28 cellular contexts compared by ENCODE assay signal in genomic region chr9:764986-765385, GRCh38.
"Had no signal": no experiment of that assay in that cellular context is flagged by ENCODE, and none has a peak within 500 bp of the region (broad histone marks: within the 10 kb centered on the region; RNA-seq: fewer than 3 reads in every experiment).

No MANE protein-coding gene starts in this region.

- H3K4me1 Mint-ChIP-seq: stimulated activated naive B cell treated with anti-CD40 and anti-IgM and Interleukin-4, amounts not matched to agents 10 μg/mL and 1 μg/mL and 100 μg/mL, for 72 hours had no signal

- H3K9me3 Mint-ChIP-seq: natural killer cell treated with Interleukin-12 subunit alpha and Interleukin-12 subunit beta and Interleukin-15 and Interleukin-18, amount 100 ng/mL, for 72 hours; stimulated activated naive CD8-positive, alpha-beta T cell treated with anti-CD3 and anti-CD28 coated beads, Interleukin-15, Interleukin-2, amounts not matched to agents 100 ng/mL and 50 ng/mL, for 24 hours had no signal

- H3K27ac ChIP-seq: neutrophil, pancreas, prostate gland, right lobe of liver, skin epidermis, stomach, thoracic aorta, thyroid gland, tibial nerve, upper lobe of left lung, vagina had no signal

- FAIRE-seq: pancreas, urothelium cell line had no signal

- H3K27me3 ChIP-seq: neutrophil, pancreas, right lobe of liver, thyroid gland, tibial nerve, upper lobe of left lung, vagina had no signal

- H3K4me3 Mint-ChIP-seq: naive B cell; nephron progenitor cell; neural crest cell; stimulated activated effector memory CD8-positive, alpha-beta T cell treated with anti-CD3 and anti-CD28 coated beads, Interleukin-12 subunit alpha, Interleukin-12 subunit beta, amount 100 ng/mL, for 72 hours; stimulated activated naive B cell treated with anti-CD40 and anti-IgM and Interleukin-4, amounts not matched to agents 10 μg/mL and 1 μg/mL and 100 μg/mL, for 72 hours; stimulated activated naive CD8-positive, alpha-beta T cell treated with anti-CD3 and anti-CD28 coated beads, Interleukin-15, Interleukin-2, amounts not matched to agents 100 ng/mL and 50 ng/mL, for 24 hours had no signal

- H3K4me3 ChIP-seq: pancreas, prostate gland, right lobe of liver, skin epidermis, stomach, thoracic aorta, thyroid gland, tibial nerve, upper lobe of left lung, vagina had no signal

- H3K9me3 ChIP-seq: neutrophil, pancreas, prostate gland, right lobe of liver, stomach, thoracic aorta, thyroid gland, tibial nerve, upper lobe of left lung, vagina had no signal

- DNase-seq: naive B cell; naive thymus-derived CD8-positive, alpha-beta T cell; nephron progenitor cell; nucleus accumbens; pancreas; retina; right cardiac atrium; right lobe of liver; stimulated activated CD4-positive, alpha-beta T cell treated with anti-CD3 and anti-CD28 coated beads, Interleukin-15, amount 100 ng/mL, for 24 hours; stimulated activated CD4-positive, alpha-beta T cell treated with anti-CD3 and anti-CD28 coated beads, Interleukin-2, amount 100 ng/mL, for 24 hours; stimulated activated CD4-positive, alpha-beta T cell treated with anti-CD3 and anti-CD28 coated beads, Interleukin-2, amount 100 ng/mL, for 48 hours; stimulated activated CD4-positive, alpha-beta T cell treated with anti-CD3 and anti-CD28 coated beads, Interleukin-4, amount 100 ng/mL, for 24 hours; stimulated activated naive B cell treated with anti-CD40 and anti-IgM and Interleukin-4, amounts not matched to agents 10 μg/mL and 1 μg/mL and 100 μg/mL, for 72 hours; stimulated activated naive CD4-positive, alpha-beta T cell treated with Interleukin-2 at 50 U/mL for 16 hours; stomach; thyroid gland; upper lobe of left lung had no signal

- H3K27ac Mint-ChIP-seq: naive B cell; naive thymus-derived CD8-positive, alpha-beta T cell; natural killer cell treated with Interleukin-12 subunit alpha and Interleukin-12 subunit beta and Interleukin-15 and Interleukin-18, amount 100 ng/mL, for 72 hours; nephron progenitor cell; stimulated activated effector memory CD8-positive, alpha-beta T cell treated with anti-CD3 and anti-CD28 coated beads, Interleukin-12 subunit alpha, Interleukin-12 subunit beta, amount 100 ng/mL, for 72 hours; stimulated activated naive B cell treated with anti-CD40 and anti-IgM and Interleukin-4, amounts not matched to agents 10 μg/mL and 1 μg/mL and 100 μg/mL, for 72 hours; stimulated activated naive CD8-positive, alpha-beta T cell treated with anti-CD3 and anti-CD28 coated beads, Interleukin-15, Interleukin-2, amounts not matched to agents 100 ng/mL and 50 ng/mL, for 24 hours had no signal

- H3K4me1 ChIP-seq: prostate gland, right lobe of liver had no signal

- H3K36me3 Mint-ChIP-seq: stimulated activated effector memory CD8-positive, alpha-beta T cell treated with anti-CD3 and anti-CD28 coated beads, Interleukin-12 subunit alpha, Interleukin-12 subunit beta, amount 100 ng/mL, for 72 hours had no signal

- H3K36me3 ChIP-seq: neutrophil, pancreas, prostate gland, right lobe of liver, stomach, thoracic aorta, thyroid gland, tibial nerve, upper lobe of left lung, vagina had no signal
